Comparison of ENCODE assay signal across 14 cellular contexts in the genomic region with DNA sequence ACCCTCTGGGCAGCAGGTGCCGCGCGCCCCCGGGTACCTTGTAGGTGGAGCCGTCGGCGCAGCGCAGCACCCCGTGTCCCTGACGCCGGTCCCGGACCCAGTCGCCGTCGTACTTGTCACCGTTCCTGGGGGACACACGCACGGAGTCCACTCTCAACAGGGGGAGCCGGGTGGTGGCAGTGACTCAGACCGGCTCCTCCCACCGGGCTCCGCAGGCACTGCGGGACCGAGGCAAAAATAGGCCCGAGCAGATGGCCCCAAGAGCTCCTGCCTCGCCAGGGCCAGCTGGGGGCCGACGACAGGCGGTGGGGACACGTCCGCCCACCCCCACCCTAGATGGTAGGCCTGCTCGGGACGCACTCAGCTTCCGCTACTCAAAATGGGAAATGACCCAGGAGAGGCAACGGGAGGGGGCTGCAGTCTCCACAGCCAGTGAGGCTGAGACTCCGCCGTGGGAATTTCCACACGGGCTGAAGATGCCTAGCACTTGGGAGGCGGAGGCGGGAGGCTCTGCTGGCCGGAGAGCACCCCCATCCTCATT. TPM values are rescaled to one million over a fixed set of nuclear protein-coding genes. Genes with fewer than 3 reads are reported as not detected.
DNase-seq lines count a peak whose midpoint lies in the region; ATAC-seq and TF ChIP-seq lines count a peak whose summit lies in the region.
"Had no signal": no experiment of that assay in that cellular context is flagged by ENCODE, and none has a peak within 500 bp of the region (broad histone marks: within the 10 kb centered on the region; RNA-seq: fewer than 3 reads in every experiment).

No MANE protein-coding gene starts in this region.

- peak; percentile 38; the same call in 1 of the 2 replicates for TF ChIP-seq CTCF in WERI-Rb-1 (IDR thresholded peaks at IDR 0.05; ENCODE audit: low read depth, low read length)
- no peak for TF ChIP-seq CTCF in right lobe of liver (IDR thresholded peaks at IDR 0.05)
- TF ChIP-seq CTCF in tibial artery (IDR thresholded peaks at IDR 0.05), result no peak

- no peak for TF ChIP-seq POLR2A in right lobe of liver (IDR thresholded peaks at IDR 0.05)

- H3K4me3 ChIP-seq in WERI-Rb-1 (ENCODE audit: low read depth, low read length) (peak overlapping the region; percentile 41), right lobe of liver (no peak overlapping the region), tibial artery (no peak overlapping the region)
- H3K4me3 ChIP-seq: SJSA1 had no signal

- 82% methylated on average over 2 of the region's 41 CpGs for WGBS in right lobe of liver (ENCODE audit: insufficient coverage, low coverage, low lambda C conversion rate, missing lambda C conversion rate)

- H3K27ac ChIP-seq in WERI-Rb-1 (peak overlapping the region; percentile 62), right lobe of liver (no peak overlapping the region), tibial artery (no peak overlapping the region)
- H3K27ac ChIP-seq: KMS-11, SJSA1 had no signal

- no peaks in the 10 kb centered on the region for H3K4me1 ChIP-seq in right lobe of liver
- H3K4me1 ChIP-seq in tibial artery, result peaks cover 0 to 18% (median 12%) of the 10 kb centered on the region in 4 donors

- DNase-seq in Right ventricle myocardium inferior (ENCODE audit: missing footprints) (peak; percentile 58), cardiac septum (ENCODE audit: low spot score) (no peak), WERI-Rb-1 (peak; percentile 82), right lobe of liver (peak in 2 of 3 donors; percentile 38 to 53), tibial artery (peak; percentile 14 to 63), T-helper 2 cell (no peak), hippocampal formation (lab: John Stamatoyannopoulos, UW) (no peak)
- DNase-seq: activated CD4-positive, alpha-beta T cell treated with anti-CD3 and anti-CD28 coated beads, Interleukin-2, amount 50 U/mL, for 1 hour; foreskin melanocyte; immature natural killer cell; stimulated activated naive CD8-positive, alpha-beta T cell treated with anti-CD3 and anti-CD28 coated beads, Interleukin-15, amount 100 ng/mL, for 72 hours had no signal

- H3K36me3 ChIP-seq in WERI-Rb-1, result peaks cover 6% of the 10 kb centered on the region
- no peaks in the 10 kb centered on the region for H3K36me3 ChIP-seq in right lobe of liver
- H3K36me3 ChIP-seq in tibial artery, result peaks cover 0 to 20% (median 0%) of the 10 kb centered on the region in 3 donors

- intact Hi-C loops in Right ventricle myocardium inferior (cut with DNase I) (loop anchor here (5.0 kb wide), 1 partner anchor 68 kb away; no protein-coding TSS in a partner anchor), cardiac septum (cut with DNase I) (loop anchor here (5.0 to 10.0 kb wide), 2 partner anchors 70 to 258 kb away; no protein-coding TSS in a partner anchor), right lobe of liver (cut with DNase I) (loop anchor here in 1 of 2 donors (5.0 kb wide), 1 partner anchor 188 kb away; no protein-coding TSS in a partner anchor), tibial artery (cut with DNase I; ENCODE audit: low total_unique reads) (loop anchor here (10.0 kb wide), 1 partner anchor 70 kb away; no protein-coding TSS in a partner anchor)

- ATAC-seq in Right ventricle myocardium inferior, result no peak
- no peak for ATAC-seq in right lobe of liver
- no peak for ATAC-seq in GM18511 (IDR thresholded peaks at IDR 0.05; ENCODE audit: unreplicated experiment)
- ATAC-seq: stimulated activated naive CD8-positive, alpha-beta T cell treated with anti-CD3 and anti-CD28 coated beads, Interleukin-15, amount 100 ng/mL, for 72 hours had no signal

- H3K27me3 ChIP-seq in WERI-Rb-1 (ENCODE audit: insufficient read depth, low read depth, severe bottlenecking) (no peaks in the 10 kb centered on the region), right lobe of liver (no peaks in the 10 kb centered on the region), tibial artery (no peaks in the 10 kb centered on the region)
- H3K27me3 ChIP-seq: SJSA1 had no signal

- H3K9me3 ChIP-seq in WERI-Rb-1 (ENCODE audit: severe bottlenecking), result no peaks in the 10 kb centered on the region
- H3K9me3 ChIP-seq in right lobe of liver, result no peaks in the 10 kb centered on the region
- no peaks in the 10 kb centered on the region for H3K9me3 ChIP-seq in tibial artery
- H3K9me3 ChIP-seq: SJSA1 had no signal

RNA-seq across cellular contexts. Expression of a gene that starts 6.3 kb away (rescaled TPM):
- 4.9 TPM for total RNA-seq in Right ventricle myocardium inferior
- total RNA-seq in cardiac septum, result 3.6 TPM
- 1 to 10 TPM; 3.1 to 7.1 (median 4.5) TPM for total RNA-seq in right lobe of liver

RNA-seq across cellular contexts. Expression of a gene that starts 6.6 kb away (rescaled TPM):
- total RNA-seq in Right ventricle myocardium inferior, result 85.8 TPM
- total RNA-seq in cardiac septum, result 81.9 TPM
- 100 to 1,000 TPM in 4 of 6 experiments, 10 to 100 TPM in 2; 76.5 to 166 (median 122) TPM for total RNA-seq in right lobe of liver

RNA-seq across cellular contexts. Expression of a gene that starts 27.4 kb away (rescaled TPM):
- 14.5 TPM for total RNA-seq in Right ventricle myocardium inferior
- total RNA-seq in cardiac septum, result 18.1 TPM
- total RNA-seq in right lobe of liver, result 10 to 100 TPM in 3 of 6 experiments, 1 to 10 TPM in 3; 7.4 to 24.3 (median 10.5) TPM

Comparison
In these comparisons a context has a peak if more than half of its experiments do, and no peak if none do; other contexts are left out.
1. DNase-seq: peak in Right ventricle myocardium inferior (single experiment), WERI-Rb-1 (single experiment), right lobe of liver (2 of 3) and tibial artery (2 of 2); none in cardiac septum (single experiment), T-helper 2 cell (0 of 5) and hippocampal formation (0 of 2).